In genomic region chr2:134224005-134224404, GRCh38 we compare ENCODE assay signal across 22 cellular contexts. TPM values are rescaled to one million over a fixed set of nuclear protein-coding genes. Genes with fewer than 3 reads are reported as not detected.
DNase-seq lines count a peak whose midpoint lies in the region; ATAC-seq, FAIRE-seq and TF ChIP-seq lines count a peak whose summit lies in the region.
"Had no signal": no experiment of that assay in that cellular context is flagged by ENCODE, and none has a peak within 500 bp of the region (broad histone marks: within the 10 kb centered on the region; RNA-seq: fewer than 3 reads in every experiment).

No MANE protein-coding gene starts in this region.

- H3K4me3 ChIP-seq in HEK293 (ENCODE audit: low read depth, low read length) (no peak overlapping the region), astrocyte (ENCODE audit: insufficient read depth, low read depth, low read length) (no peak overlapping the region)

- no peaks in the 10 kb centered on the region for H3K36me3 ChIP-seq in HEK293 (ENCODE audit: control insufficient read depth in 2 of 2, insufficient read depth in 1 of 2, low read length in 2 of 2)
- H3K36me3 ChIP-seq in astrocyte (ENCODE audit: insufficient read depth, low read length) = no peaks in the 10 kb centered on the region

- TF ChIP-seq CTCF in activated CD8-positive, alpha-beta T cell treated with anti-CD3 and anti-CD28 coated beads for 36 hours (IDR thresholded peaks at IDR 0.05) = no peak
- TF ChIP-seq CTCF in HEK293 (tag by site-specific recombination; IDR thresholded peaks at IDR 0.05) (no peak), astrocyte (IDR thresholded peaks at IDR 0.05; ENCODE audit: insufficient read depth, low read depth, low read length) (no peak)

- no peak overlapping the region for H3K9ac ChIP-seq in astrocyte (ENCODE audit: low read length)

- peaks cover 5% of the 10 kb centered on the region for H3K79me2 ChIP-seq in astrocyte (ENCODE audit: insufficient read depth, low read length)

- no peak overlapping the region for H3K4me3 Mint-ChIP-seq in activated CD8-positive, alpha-beta T cell treated with anti-CD3 and anti-CD28 coated beads for 36 hours
- H3K4me3 Mint-ChIP-seq in activated CD8-positive, alpha-beta T cell treated with anti-CD3 and anti-CD28 coated beads, Interleukin-2, amount 10 ng/mL, durations not matched to agents 7 days and 5 days = no peak overlapping the region
- no peak overlapping the region for H3K4me3 Mint-ChIP-seq in astrocyte (ENCODE audit: unreplicated experiment)
- H3K4me3 Mint-ChIP-seq: HFFc6 had no signal

- DNase-seq in activated CD8-positive, alpha-beta T cell treated with anti-CD3 and anti-CD28 coated beads for 36 hours = no peak
- no peak for DNase-seq in activated CD8-positive, alpha-beta T cell treated with anti-CD3 and anti-CD28 coated beads, Interleukin-2, amount 10 ng/mL, durations not matched to agents 7 days and 5 days
- DNase-seq in astrocyte (ENCODE audit: low read depth) = peak; percentile 64
- peak; percentile 50 for DNase-seq in iris pigment epithelial cell (ENCODE audit: low read depth)
- DNase-seq in GM03348 (ENCODE audit: low spot score) = no peak
- DNase-seq: 8988T, DMS 273 treated with DMSO at 0.1 percent for 48 hours, EL, HFFc6, Karpas-422, NCI-H1105, NCI-H1694, NCI-H2227 treated with DMSO at 0.1 percent for 48 hours, NCI-H524 had no signal

- H3K9me3 Mint-ChIP-seq in activated CD8-positive, alpha-beta T cell treated with anti-CD3 and anti-CD28 coated beads for 36 hours = peaks cover 18% of the 10 kb centered on the region
- H3K9me3 Mint-ChIP-seq in activated CD8-positive, alpha-beta T cell treated with anti-CD3 and anti-CD28 coated beads, Interleukin-2, amount 10 ng/mL, durations not matched to agents 7 days and 5 days (ENCODE audit: insufficient read depth) = peaks cover 16% of the 10 kb centered on the region
- H3K9me3 Mint-ChIP-seq in astrocyte (ENCODE audit: unreplicated experiment) = no peaks in the 10 kb centered on the region
- H3K9me3 Mint-ChIP-seq: HFFc6 had no signal

- H3K4me2 ChIP-seq in astrocyte (ENCODE audit: low read length) = no peak overlapping the region

- peaks cover 20% of the 10 kb centered on the region for H4K20me1 ChIP-seq in astrocyte (ENCODE audit: insufficient read depth, low read length)

- FAIRE-seq in astrocyte (lab: Jason Lieb, UNC) = no peak
- FAIRE-seq: GM19239, H1 had no signal

- H3K27ac ChIP-seq in HEK293 (ENCODE audit: extremely low read depth, low read depth, low read length) (no peak overlapping the region), astrocyte (ENCODE audit: low read depth, low read length) (no peak overlapping the region)
- H3K27ac ChIP-seq: C4-2B had no signal

- peaks cover 63% of the 10 kb centered on the region for H3K4me1 Mint-ChIP-seq in activated CD8-positive, alpha-beta T cell treated with anti-CD3 and anti-CD28 coated beads for 36 hours (ENCODE audit: low read depth)
- peaks cover 31% of the 10 kb centered on the region for H3K4me1 Mint-ChIP-seq in activated CD8-positive, alpha-beta T cell treated with anti-CD3 and anti-CD28 coated beads, Interleukin-2, amount 10 ng/mL, durations not matched to agents 7 days and 5 days (ENCODE audit: low read depth)
- H3K4me1 Mint-ChIP-seq in astrocyte (ENCODE audit: low read depth, unreplicated experiment) = peaks cover 24% of the 10 kb centered on the region

- no peaks in the 10 kb centered on the region for H3K27me3 ChIP-seq in astrocyte (ENCODE audit: insufficient read depth, low read length)

- H2AFZ ChIP-seq in astrocyte (ENCODE audit: low read depth, low read length) = no peak overlapping the region

- H3K4me1 ChIP-seq in HEK293 (ENCODE audit: control insufficient read depth, insufficient read depth, low read length) (no peaks in the 10 kb centered on the region), astrocyte (ENCODE audit: insufficient read depth, low read length) (no peaks in the 10 kb centered on the region)

- no peaks in the 10 kb centered on the region for H3K9me3 ChIP-seq in HEK293 (ENCODE audit: control insufficient read depth, insufficient read depth, low read depth, low read length)
- H3K9me3 ChIP-seq in astrocyte (ENCODE audit: insufficient read depth, low read depth, low read length) = no peaks in the 10 kb centered on the region

- CTCF ChIA-PET in activated CD8-positive, alpha-beta T cell treated with anti-CD3 and anti-CD28 coated beads for 36 hours (lab: Charles Lee) = interaction anchor here (3.1 kb wide), 1 partner anchor 106 kb away, joined by 12 read pairs; no protein-coding TSS in a partner anchor
- CTCF ChIA-PET in activated CD8-positive, alpha-beta T cell treated with anti-CD3 and anti-CD28 coated beads, Interleukin-2, amount 10 ng/mL, durations not matched to agents 7 days and 5 days (lab: Charles Lee) = interaction anchor here (1.0 to 3.2 kb wide), 5 partner anchors 11 to 105 kb away, joined by 3 to 11 read pairs (median 7); no protein-coding TSS in a partner anchor
- CTCF ChIA-PET in HEK293 (lab: Yijun Ruan, JAX) = interaction anchor here (0.7 to 2.0 kb wide), 7 partner anchors 16 to 227 kb away, joined by 3 to 7 read pairs (median 3); no protein-coding TSS in a partner anchor

- peaks cover 15% of the 10 kb centered on the region for H3K36me3 Mint-ChIP-seq in activated CD8-positive, alpha-beta T cell treated with anti-CD3 and anti-CD28 coated beads for 36 hours (ENCODE audit: low read depth)
- H3K36me3 Mint-ChIP-seq in activated CD8-positive, alpha-beta T cell treated with anti-CD3 and anti-CD28 coated beads, Interleukin-2, amount 10 ng/mL, durations not matched to agents 7 days and 5 days (ENCODE audit: low read depth) = peaks cover 19% of the 10 kb centered on the region
- peaks cover 4% of the 10 kb centered on the region for H3K36me3 Mint-ChIP-seq in astrocyte (ENCODE audit: low read depth, unreplicated experiment)

- intact Hi-C loops in activated CD8-positive, alpha-beta T cell treated with anti-CD3 and anti-CD28 coated beads for 36 hours (cut with micrococcal nuclease) = no loop called here

- H3K27ac Mint-ChIP-seq in activated CD8-positive, alpha-beta T cell treated with anti-CD3 and anti-CD28 coated beads for 36 hours = peak overlapping the region; percentile 27
- no peak overlapping the region for H3K27ac Mint-ChIP-seq in activated CD8-positive, alpha-beta T cell treated with anti-CD3 and anti-CD28 coated beads, Interleukin-2, amount 10 ng/mL, durations not matched to agents 7 days and 5 days
- H3K27ac Mint-ChIP-seq in astrocyte (ENCODE audit: unreplicated experiment) = no peak overlapping the region
- H3K27ac Mint-ChIP-seq: HFFc6 had no signal

- POLR2A ChIA-PET in activated CD8-positive, alpha-beta T cell treated with anti-CD3 and anti-CD28 coated beads for 36 hours (lab: Charles Lee) = no interaction called here
- POLR2A ChIA-PET in activated CD8-positive, alpha-beta T cell treated with anti-CD3 and anti-CD28 coated beads, Interleukin-2, amount 10 ng/mL, durations not matched to agents 7 days and 5 days (lab: Charles Lee) = no interaction called here
- POLR2A ChIA-PET in HEK293 (lab: Yijun Ruan, JAX) = no interaction called here

- no peaks in the 10 kb centered on the region for H3K27me3 Mint-ChIP-seq in activated CD8-positive, alpha-beta T cell treated with anti-CD3 and anti-CD28 coated beads for 36 hours
- no peaks in the 10 kb centered on the region for H3K27me3 Mint-ChIP-seq in activated CD8-positive, alpha-beta T cell treated with anti-CD3 and anti-CD28 coated beads, Interleukin-2, amount 10 ng/mL, durations not matched to agents 7 days and 5 days (ENCODE audit: low read depth)
- no peaks in the 10 kb centered on the region for H3K27me3 Mint-ChIP-seq in astrocyte (ENCODE audit: low read depth, unreplicated experiment)

- ATAC-seq in activated CD8-positive, alpha-beta T cell treated with anti-CD3 and anti-CD28 coated beads for 36 hours = peak; percentile 53
- no peak for ATAC-seq in activated CD8-positive, alpha-beta T cell treated with anti-CD3 and anti-CD28 coated beads, Interleukin-2, amount 10 ng/mL, durations not matched to agents 7 days and 5 days
- no peak for ATAC-seq in HG03196 (IDR thresholded peaks at IDR 0.05; ENCODE audit: unreplicated experiment)
- ATAC-seq in HG03442 (IDR thresholded peaks at IDR 0.05; ENCODE audit: unreplicated experiment) = no peak
- ATAC-seq: Panc1, Right ventricle myocardium inferior had no signal

TF ChIP-seq in HEK293, 187 proteins besides CTCF, POLR2A, EP300 and RAD21 (continues in another document):
- TF ChIP-seq PRDM10 (tag by site-specific recombination; IDR thresholded peaks at IDR 0.05) = peak; percentile 38; the same call in 1 of the 2 replicates

RNA-seq across cellular contexts. Expression of gene MGAT5, which starts 29.9 kb away (rescaled TPM):
- total RNA-seq in activated CD8-positive, alpha-beta T cell treated with anti-CD3 and anti-CD28 coated beads for 36 hours = 10 to 100 TPM; 36.9 to 42.2 TPM
- 10 to 100 TPM; 48.5 to 54.3 TPM for total RNA-seq in activated CD8-positive, alpha-beta T cell treated with anti-CD3 and anti-CD28 coated beads, Interleukin-2, amount 10 ng/mL, durations not matched to agents 7 days and 5 days
- total RNA-seq in astrocyte = 78.6 and 80.2 TPM in 2 replicates

Comparison
In these comparisons a context has a peak if more than half of its experiments do, and no peak if none do; other contexts are left out.
1. DNase-seq: peak in astrocyte (single experiment) and iris pigment epithelial cell (single experiment); none in activated CD8-positive, alpha-beta T cell treated with anti-CD3 and anti-CD28 coated beads for 36 hours (single experiment), activated CD8-positive, alpha-beta T cell treated with anti-CD3 and anti-CD28 coated beads, Interleukin-2, amount 10 ng/mL, durations not matched to agents 7 days and 5 days (single experiment) and GM03348 (single experiment).